8 cellular contexts compared by ENCODE assay signal in genomic region chr12:92827836-92828431, GRCh38.
DNase-seq lines count a peak whose midpoint lies in the region; ATAC-seq and TF ChIP-seq lines count a peak whose summit lies in the region.

No MANE protein-coding gene starts in this region.

- no peak overlapping the region for H3K4me3 Mint-ChIP-seq in nephron

- peaks cover 19% of the 10 kb centered on the region for H3K36me3 Mint-ChIP-seq in nephron (ENCODE audit: low read depth)

- no peak overlapping the region for H3K27ac Mint-ChIP-seq in nephron

- TF ChIP-seq CTCF in DND-41 (IDR thresholded peaks at IDR 0.05; ENCODE audit: borderline replicate concordance, extremely low read depth, low read length, poor library complexity, severe bottlenecking) (peak; percentile 80), colonic mucosa (IDR thresholded peaks at IDR 0.05) (peak; percentile 54), nephron (IDR thresholded peaks at IDR 0.05; ENCODE audit: unreplicated experiment in 3 of 3) (peak; percentile 61 to 68 (median 65))

- H3K79me2 ChIP-seq in DND-41 (ENCODE audit: insufficient read depth, low read length) = no peaks in the 10 kb centered on the region

- H3K9me3 Mint-ChIP-seq in nephron = no peaks in the 10 kb centered on the region

- ATAC-seq in DND-41 (ENCODE audit: insufficient read depth, low read depth) (peak; percentile 71; the same call in 2 of the 3 replicates), HG02885 (IDR thresholded peaks at IDR 0.05; ENCODE audit: poor library complexity, unreplicated experiment) (peak; percentile 57), esophagus mucosa (no peak), HG03135 (IDR thresholded peaks at IDR 0.05; ENCODE audit: unreplicated experiment) (no peak)

- H3K27me3 ChIP-seq in DND-41 (ENCODE audit: insufficient read depth, low read length, poor library complexity) = no peaks in the 10 kb centered on the region
- no peaks in the 10 kb centered on the region for H3K27me3 ChIP-seq in colonic mucosa

- H3K9ac ChIP-seq in DND-41 (ENCODE audit: low read depth, low read length) (no peak overlapping the region), colonic mucosa (ENCODE audit: low read depth in 2 of 2, low read length in 2 of 2) (no peak overlapping the region)

- no peaks in the 10 kb centered on the region for H3K4me1 Mint-ChIP-seq in nephron

- H3K4me1 ChIP-seq in DND-41 (ENCODE audit: insufficient read depth, low read length) (no peaks in the 10 kb centered on the region), colonic mucosa (no peaks in the 10 kb centered on the region)

- no peak overlapping the region for H2AFZ ChIP-seq in DND-41 (ENCODE audit: low read depth, low read length)

- H3K36me3 ChIP-seq in DND-41 (ENCODE audit: insufficient read depth, low read length) (peaks cover 40% of the 10 kb centered on the region; the same call in 1 of the 2 replicates), colonic mucosa (no peaks in the 10 kb centered on the region)

- intact Hi-C loops in colonic mucosa (cut with DNase I) = no loop called here

- H3K4me2 ChIP-seq in DND-41 (ENCODE audit: insufficient read depth, low read length) = no peak overlapping the region

- no peaks in the 10 kb centered on the region for H3K27me3 Mint-ChIP-seq in nephron (ENCODE audit: low read depth)

- no peaks in the 10 kb centered on the region for H4K20me1 ChIP-seq in DND-41 (ENCODE audit: insufficient read depth, low read length)

- DNase-seq in DND-41 (peak; percentile 60), SK-N-DZ (ENCODE audit: low spot score) (peak; percentile 8), colonic mucosa (peak; percentile 40), NK-92 (lab: John Stamatoyannopoulos, UW; ENCODE audit: unreplicated experiment) (no peak)

- H3K9me3 ChIP-seq in DND-41 (ENCODE audit: insufficient read depth, low read length, severe bottlenecking) (no peaks in the 10 kb centered on the region), colonic mucosa (no peaks in the 10 kb centered on the region)

- H3K27ac ChIP-seq in DND-41 (ENCODE audit: low read length) (no peak overlapping the region), colonic mucosa (no peak overlapping the region)

- H3K4me3 ChIP-seq in DND-41 (ENCODE audit: low read depth in 1 of 2, low read length in 2 of 2) (no peak overlapping the region), colonic mucosa (no peak overlapping the region)

Comparison
In these comparisons a context has a peak if more than half of its experiments do, and no peak if none do; other contexts are left out.
1. ATAC-seq: peak in DND-41 (single experiment) and HG02885 (single experiment); none in esophagus mucosa (single experiment) and HG03135 (single experiment).
2. Peak in every context shown above with its lines, with median percentiles within 50 percentile points of each other: CTCF ChIP-seq.